ENCODE assay signal across 8 cellular contexts in genomic region chr10:3828404-3829192, GRCh38. TPM values are rescaled to one million over a fixed set of nuclear protein-coding genes. Genes with fewer than 3 reads are reported as not detected.
A peak's percentile ranks its signal among the peaks of the same experiment; 100 is the strongest.
DNase-seq lines count a peak whose midpoint lies in the region; ATAC-seq, FAIRE-seq and TF ChIP-seq lines count a peak whose summit lies in the region.

No MANE protein-coding gene starts in this region.

- DNase-seq in NOMO-1 (lab: John Stamatoyannopoulos, UW; ENCODE audit: unreplicated experiment in 2 of 2) (peak; percentile 39 to 42), NOMO-1 treated with dmso at 0.1 percent for 144 hours (lab: John Stamatoyannopoulos, UW; ENCODE audit: unreplicated experiment) (no peak), OCI-M1 (lab: John Stamatoyannopoulos, UW) (peak; percentile 92), MCF 10A (ENCODE audit: unreplicated experiment) (peak; percentile 55), HepG2 (ENCODE audit: low spot score) (no peak), NCI-H146 (lab: John Stamatoyannopoulos, UW) (no peak), endothelial cell (ENCODE audit: low spot score) (no peak)
- DNase-seq in stimulated activated naive CD8-positive, alpha-beta T cell treated with anti-CD3 and anti-CD28 coated beads, Interleukin-15, amount 100 ng/mL, for 72 hours: peak in 1 of 2 donors; percentile 39

- no peaks in the 10 kb centered on the region for H3K36me3 Mint-ChIP-seq in MCF 10A (ENCODE audit: insufficient read depth, unreplicated experiment)
- no peaks in the 10 kb centered on the region for H3K36me3 Mint-ChIP-seq in endothelial cell (ENCODE audit: low read depth, unreplicated experiment)

- intact Hi-C loops in MCF 10A (cut with micrococcal nuclease): loop anchor here (2.0 kb wide), 1 partner anchor 20 kb away; no protein-coding TSS in a partner anchor
- intact Hi-C loops in HepG2 (cut with micrococcal nuclease; ENCODE audit: unreplicated experiment): no loop called here

- TF ChIP-seq EP300 in HepG2 (IDR thresholded peaks at IDR 0.05; ENCODE audit: low read depth in 2 of 2, low read length in 2 of 2): no peak
- no peak for TF ChIP-seq EP300 in HepG2 (CRISPR knock-in tag; IDR thresholded peaks at IDR 0.05; ENCODE audit: borderline replicate concordance)

- in situ Hi-C loops in HepG2 (cut with HindIII; ENCODE audit: extremely low pct_ligation_motif_present, low pct_unique_long_range_greater_than_20kb): no loop called here

- H3K4me3 Mint-ChIP-seq in MCF 10A (ENCODE audit: unreplicated experiment) (peak overlapping the region; percentile 52), endothelial cell (ENCODE audit: unreplicated experiment) (no peak overlapping the region)
- H3K4me3 Mint-ChIP-seq in stimulated activated naive CD8-positive, alpha-beta T cell treated with anti-CD3 and anti-CD28 coated beads, Interleukin-15, amount 100 ng/mL, for 72 hours: peak overlapping the region; percentile 70 to 76

- peaks cover 74% of the 10 kb centered on the region for H3K4me1 ChIP-seq in HepG2 (ENCODE audit: insufficient read depth, low read length)

- no peak for TF ChIP-seq CTCF in MCF 10A (IDR thresholded peaks at IDR 0.05; ENCODE audit: unreplicated experiment)
- TF ChIP-seq CTCF in HepG2 (CRISPR knock-in tag; IDR thresholded peaks at IDR 0.05): no peak
- TF ChIP-seq CTCF in endothelial cell (IDR thresholded peaks at IDR 0.05; ENCODE audit: unreplicated experiment): no peak

- CTCF ChIA-PET in MCF 10A (lab: Yijun Ruan, JAX): interaction anchor here (0.7 to 0.9 kb wide), 2 partner anchors 421 to 427 kb away, joined by 3 read pairs; no protein-coding TSS in a partner anchor
- CTCF ChIA-PET in HepG2 (lab: Yijun Ruan, JAX; ENCODE audit: low intra/inter-chr PET ratio, low total read pairs): no interaction called here

- no peak overlapping the region for H3K27ac ChIP-seq in HepG2 (ENCODE audit: extremely low read length, insufficient read depth, low read length)

- no peak for FAIRE-seq in HepG2 (lab: Jason Lieb, UNC)

- no peaks in the 10 kb centered on the region for H3K36me3 ChIP-seq in HepG2 (replicated peaks in 1 of 2; ENCODE audit: control insufficient read depth in 1 of 2, insufficient read depth in 2 of 2, low read length in 2 of 2)

- no peak for TF ChIP-seq RAD21 in HepG2 (CRISPR knock-in tag; IDR thresholded peaks at IDR 0.05)

- H3K9me3 ChIP-seq in HepG2 (ENCODE audit: low read length): no peaks in the 10 kb centered on the region

- peak overlapping the region; percentile 69 for H3K27ac Mint-ChIP-seq in MCF 10A (ENCODE audit: low read depth, unreplicated experiment)
- peak overlapping the region; percentile 93 for H3K27ac Mint-ChIP-seq in stimulated activated naive CD8-positive, alpha-beta T cell treated with anti-CD3 and anti-CD28 coated beads, Interleukin-15, amount 100 ng/mL, for 72 hours
- H3K27ac Mint-ChIP-seq in endothelial cell (ENCODE audit: unreplicated experiment): no peak overlapping the region

- ATAC-seq in HepG2: no peak
- ATAC-seq in stimulated activated naive CD8-positive, alpha-beta T cell treated with anti-CD3 and anti-CD28 coated beads, Interleukin-15, amount 100 ng/mL, for 72 hours: peak; percentile 59

- POLR2A ChIA-PET in MCF 10A (lab: Yijun Ruan, JAX) (interaction anchor here (0.6 to 9.5 kb wide), 18 partner anchors 9 to 875 kb away, joined by 3 to 150 read pairs (median 6); partner anchors contain the start of gene KLF6), HepG2 (lab: Yijun Ruan, JAX) (interaction anchor here (1.9 to 3.2 kb wide), 3 partner anchors 19 to 43 kb away, joined by 8 to 19 read pairs (median 9); partner anchors contain the start of gene KLF6)

- H3K4me1 Mint-ChIP-seq in MCF 10A (ENCODE audit: insufficient read depth, unreplicated experiment) (peaks cover 25% of the 10 kb centered on the region), endothelial cell (ENCODE audit: unreplicated experiment) (peaks cover 12% of the 10 kb centered on the region)
- H3K4me1 Mint-ChIP-seq in stimulated activated naive CD8-positive, alpha-beta T cell treated with anti-CD3 and anti-CD28 coated beads, Interleukin-15, amount 100 ng/mL, for 72 hours: peaks cover 63% of the 10 kb centered on the region

- TSS peak; percentile 54 for BruUV-seq in MCF 10A (replicated peaks; lab: Mats Ljungman, UMichigan)
- BruUV-seq in HepG2 (replicated peaks; lab: Mats Ljungman, UMichigan): no TSS peak

- H3K27me3 Mint-ChIP-seq in MCF 10A (ENCODE audit: insufficient read depth, unreplicated experiment) (no peaks in the 10 kb centered on the region), endothelial cell (ENCODE audit: unreplicated experiment) (peaks cover 4% of the 10 kb centered on the region)
- no peaks in the 10 kb centered on the region for H3K27me3 Mint-ChIP-seq in stimulated activated naive CD8-positive, alpha-beta T cell treated with anti-CD3 and anti-CD28 coated beads, Interleukin-15, amount 100 ng/mL, for 72 hours

- no peaks in the 10 kb centered on the region for H3K27me3 ChIP-seq in HepG2 (ENCODE audit: control insufficient read depth in 1 of 2, insufficient read depth in 2 of 2, low read length in 2 of 2)

- TF ChIP-seq POLR2A in HepG2 (IDR thresholded peaks at IDR 0.05; ENCODE audit: insufficient read depth in 1 of 2, low read depth in 2 of 2, low read length in 2 of 2): no peak

- H3K79me2 ChIP-seq in HepG2 (ENCODE audit: insufficient read depth, low read length): no peaks in the 10 kb centered on the region

- no peaks in the 10 kb centered on the region for H3K9me3 Mint-ChIP-seq in MCF 10A (ENCODE audit: unreplicated experiment)
- H3K9me3 Mint-ChIP-seq in stimulated activated naive CD8-positive, alpha-beta T cell treated with anti-CD3 and anti-CD28 coated beads, Interleukin-15, amount 100 ng/mL, for 72 hours: peaks cover 0 to 5% of the 10 kb centered on the region in 2 donors
- H3K9me3 Mint-ChIP-seq in endothelial cell (ENCODE audit: unreplicated experiment): no peaks in the 10 kb centered on the region

- no peak overlapping the region for H2AFZ ChIP-seq in HepG2 (ENCODE audit: low read length)

- 82% methylated on average over 14 of the region's 14 CpGs for WGBS in HepG2 (ENCODE audit: low lambda C conversion rate)

- no peak overlapping the region for H3K4me2 ChIP-seq in HepG2 (ENCODE audit: low read depth, low read length)

- H4K20me1 ChIP-seq in HepG2 (ENCODE audit: insufficient read depth, low read length): no peaks in the 10 kb centered on the region

- H3K9ac ChIP-seq in HepG2 (ENCODE audit: insufficient read depth, low read depth, low read length): no peak overlapping the region

- H3K4me3 ChIP-seq in HepG2 (replicated peaks in 1 of 3; ENCODE audit: insufficient read depth in 1 of 3, low read depth in 2 of 3, low read length in 3 of 3): no peak overlapping the region

TF ChIP-seq in HepG2, 621 proteins besides CTCF, POLR2A, EP300 and RAD21:
- TF ChIP-seq HDAC2 (CRISPR knock-in tag; IDR thresholded peaks at IDR 0.05) (no peak), IRF2 (CRISPR knock-in tag; IDR thresholded peaks at IDR 0.05) (peak; percentile 57)

RNA-seq across cellular contexts. Expression of gene KLF6, which starts 43.6 kb away (rescaled TPM):
- total RNA-seq in MCF 10A (2022) (253 and 282 TPM in 2 replicates), HepG2 (2016; rRNA removed; fragmentation: Illumina TruSeq; extraction: Trizol) (13.5 and 27.0 TPM in 2 replicates), endothelial cell (ENCODE audit: unreplicated experiment) (328 TPM)
- total RNA-seq in HepG2 (2016; cell fraction: cytosol; rRNA removed; fragmentation: Illumina TruSeq; extraction: Trizol; ENCODE audit: low read depth): 17.4 and 21.1 TPM in 2 replicates
- total RNA-seq in HepG2 (2016; cell fraction: insoluble cytoplasmic fraction; rRNA removed; fragmentation: Illumina TruSeq; extraction: Trizol): 13.7 and 28.9 TPM in 2 replicates
- total RNA-seq in HepG2 (2016; cell fraction: membrane; rRNA removed; fragmentation: Illumina TruSeq; extraction: Trizol): 23.0 and 29.0 TPM in 2 replicates
- 106 and 113 TPM in 2 replicates for total RNA-seq in HepG2 (2016; cell fraction: nucleus; rRNA removed; fragmentation: Illumina TruSeq; extraction: Trizol)
- 71.9 and 75.4 TPM in 2 replicates for polyA plus RNA-seq in HepG2 (2011; rRNA removed)
- 35.6 and 36.3 TPM in 2 replicates for polyA plus RNA-seq in HepG2 (2011; cell fraction: cytosol; rRNA removed)
- 201 and 233 TPM in 2 replicates for polyA plus RNA-seq in HepG2 (2011; cell fraction: nucleus; rRNA removed)
- polyA plus RNA-seq in HepG2 (2012): 28.6 and 64.6 TPM in 2 replicates
- 2.8 and 3.6 TPM in 2 replicates for polyA plus RNA-seq in HepG2 (2016; cell fraction: cytosol; fragmentation: Illumina TruSeq; extraction: Trizol; ENCODE audit: low read depth)
- polyA plus RNA-seq in HepG2 (2016; cell fraction: insoluble cytoplasmic fraction; fragmentation: Illumina TruSeq; extraction: Trizol; ENCODE audit: low read depth): 25.4 and 29.8 TPM in 2 replicates
- polyA plus RNA-seq in HepG2 (2016; cell fraction: membrane; fragmentation: Illumina TruSeq; extraction: Trizol; ENCODE audit: low read depth): 11.0 and 14.7 TPM in 2 replicates
- polyA plus RNA-seq in HepG2 (2016; cell fraction: nucleus; fragmentation: Illumina TruSeq; extraction: Trizol; ENCODE audit: insufficient read depth, low read depth): 165 and 176 TPM in 2 replicates
- 46.3 and 318 TPM in 2 replicates for polyA minus RNA-seq in HepG2 (2011; rRNA and poly(A)+ RNA removed; ENCODE audit: low replicate concordance)
- polyA minus RNA-seq in HepG2 (2011; cell fraction: cytosol; rRNA and poly(A)+ RNA removed): 50.8 and 67.4 TPM in 2 replicates
- polyA minus RNA-seq in HepG2 (2011; cell fraction: nucleus; rRNA and poly(A)+ RNA removed): 544 and 615 TPM in 2 replicates

Comparison
In these comparisons a context has a peak if more than half of its experiments do, and no peak if none do; other contexts are left out.
1. DNase-seq: peak in NOMO-1 (2 of 2), OCI-M1 (single experiment) and MCF 10A (single experiment); none in NOMO-1 treated with dmso at 0.1 percent for 144 hours (single experiment), HepG2 (single experiment), NCI-H146 (single experiment) and endothelial cell (single experiment).